1 cellular context compared by ENCODE assay signal in genomic region chr3:119600732-119601131, GRCh38.
TF ChIP-seq lines count a peak whose summit lies in the region.

No MANE protein-coding gene starts in this region.

TF ChIP-seq in GM23338, 12 proteins besides CTCF, POLR2A, EP300 and RAD21 (continued from another document):
- TF ChIP-seq REST (IDR thresholded peaks at IDR 0.05; ENCODE audit: unreplicated experiment) (no peak), CREB1 (CRISPR knock-in tag; IDR thresholded peaks at IDR 0.05; ENCODE audit: low read depth) (no peak), POLR2AphosphoS5 (IDR thresholded peaks at IDR 0.05; ENCODE audit: low read depth) (no peak), NANOG (IDR thresholded peaks at IDR 0.05; ENCODE audit: borderline replicate concordance) (no peak), ETS1 (IDR thresholded peaks at IDR 0.05) (no peak), STAT1 (IDR thresholded peaks at IDR 0.05; ENCODE audit: unreplicated experiment) (no peak)
- TF ChIP-seq, protein P1, sequence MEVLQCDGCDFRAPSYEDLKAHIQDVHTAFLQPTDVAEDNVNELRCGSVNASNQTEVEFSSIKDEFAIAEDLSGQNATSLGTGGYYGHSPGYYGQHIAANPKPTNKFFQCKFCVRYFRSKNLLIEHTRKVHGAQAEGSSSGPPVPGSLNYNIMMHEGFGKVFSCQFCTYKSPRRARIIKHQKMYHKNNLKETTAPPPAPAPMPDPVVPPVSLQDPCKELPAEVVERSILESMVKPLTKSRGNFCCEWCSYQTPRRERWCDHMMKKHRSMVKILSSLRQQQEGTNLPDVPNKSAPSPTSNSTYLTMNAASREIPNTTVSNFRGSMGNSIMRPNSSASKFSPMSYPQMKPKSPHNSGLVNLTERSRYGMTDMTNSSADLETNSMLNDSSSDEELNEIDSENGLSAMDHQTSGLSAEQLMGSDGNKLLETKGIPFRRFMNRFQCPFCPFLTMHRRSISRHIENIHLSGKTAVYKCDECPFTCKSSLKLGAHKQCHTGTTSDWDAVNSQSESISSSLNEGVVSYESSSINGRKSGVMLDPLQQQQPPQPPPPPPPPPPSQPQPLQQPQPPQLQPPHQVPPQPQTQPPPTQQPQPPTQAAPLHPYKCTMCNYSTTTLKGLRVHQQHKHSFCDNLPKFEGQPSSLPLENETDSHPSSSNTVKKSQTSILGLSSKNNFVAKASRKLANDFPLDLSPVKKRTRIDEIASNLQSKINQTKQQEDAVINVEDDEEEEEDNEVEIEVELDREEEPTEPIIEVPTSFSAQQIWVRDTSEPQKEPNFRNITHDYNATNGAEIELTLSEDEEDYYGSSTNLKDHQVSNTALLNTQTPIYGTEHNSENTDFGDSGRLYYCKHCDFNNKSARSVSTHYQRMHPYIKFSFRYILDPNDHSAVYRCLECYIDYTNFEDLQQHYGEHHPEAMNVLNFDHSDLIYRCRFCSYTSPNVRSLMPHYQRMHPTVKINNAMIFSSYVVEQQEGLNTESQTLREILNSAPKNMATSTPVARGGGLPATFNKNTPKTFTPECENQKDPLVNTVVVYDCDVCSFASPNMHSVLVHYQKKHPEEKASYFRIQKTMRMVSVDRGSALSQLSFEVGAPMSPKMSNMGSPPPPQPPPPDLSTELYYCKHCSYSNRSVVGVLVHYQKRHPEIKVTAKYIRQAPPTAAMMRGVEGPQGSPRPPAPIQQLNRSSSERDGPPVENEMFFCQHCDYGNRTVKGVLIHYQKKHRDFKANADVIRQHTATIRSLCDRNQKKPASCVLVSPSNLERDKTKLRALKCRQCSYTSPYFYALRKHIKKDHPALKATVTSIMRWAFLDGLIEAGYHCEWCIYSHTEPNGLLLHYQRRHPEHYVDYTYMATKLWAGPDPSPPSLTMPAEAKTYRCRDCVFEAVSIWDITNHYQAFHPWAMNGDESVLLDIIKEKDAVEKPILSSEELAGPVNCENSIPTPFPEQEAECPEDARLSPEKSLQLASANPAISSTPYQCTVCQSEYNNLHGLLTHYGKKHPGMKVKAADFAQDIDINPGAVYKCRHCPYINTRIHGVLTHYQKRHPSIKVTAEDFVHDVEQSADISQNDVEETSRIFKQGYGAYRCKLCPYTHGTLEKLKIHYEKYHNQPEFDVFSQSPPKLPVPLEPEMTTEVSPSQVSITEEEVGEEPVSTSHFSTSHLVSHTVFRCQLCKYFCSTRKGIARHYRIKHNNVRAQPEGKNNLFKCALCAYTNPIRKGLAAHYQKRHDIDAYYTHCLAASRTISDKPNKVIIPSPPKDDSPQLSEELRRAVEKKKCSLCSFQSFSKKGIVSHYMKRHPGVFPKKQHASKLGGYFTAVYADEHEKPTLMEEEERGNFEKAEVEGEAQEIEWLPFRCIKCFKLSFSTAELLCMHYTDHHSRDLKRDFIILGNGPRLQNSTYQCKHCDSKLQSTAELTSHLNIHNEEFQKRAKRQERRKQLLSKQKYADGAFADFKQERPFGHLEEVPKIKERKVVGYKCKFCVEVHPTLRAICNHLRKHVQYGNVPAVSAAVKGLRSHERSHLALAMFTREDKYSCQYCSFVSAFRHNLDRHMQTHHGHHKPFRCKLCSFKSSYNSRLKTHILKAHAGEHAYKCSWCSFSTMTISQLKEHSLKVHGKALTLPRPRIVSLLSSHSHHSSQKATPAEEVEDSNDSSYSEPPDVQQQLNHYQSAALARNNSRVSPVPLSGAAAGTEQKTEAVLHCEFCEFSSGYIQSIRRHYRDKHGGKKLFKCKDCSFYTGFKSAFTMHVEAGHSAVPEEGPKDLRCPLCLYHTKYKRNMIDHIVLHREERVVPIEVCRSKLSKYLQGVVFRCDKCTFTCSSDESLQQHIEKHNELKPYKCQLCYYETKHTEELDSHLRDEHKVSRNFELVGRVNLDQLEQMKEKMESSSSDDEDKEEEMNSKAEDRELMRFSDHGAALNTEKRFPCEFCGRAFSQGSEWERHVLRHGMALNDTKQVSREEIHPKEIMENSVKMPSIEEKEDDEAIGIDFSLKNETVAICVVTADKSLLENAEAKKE (CRISPR knock-in tag; IDR thresholded peaks at IDR 0.05), result no peak
